ENCODE assay signal across 10 cellular contexts in genomic region chr4:37244583-37245390, GRCh38. TPM values are rescaled to one million over a fixed set of nuclear protein-coding genes. Genes with fewer than 3 reads are reported as not detected.
DNase-seq lines count a peak whose midpoint lies in the region; ATAC-seq and TF ChIP-seq lines count a peak whose summit lies in the region.
"Had no signal": no experiment of that assay in that cellular context is flagged by ENCODE, and none has a peak within 500 bp of the region (broad histone marks: within the 10 kb centered on the region; RNA-seq: fewer than 3 reads in every experiment).

NWD2 (plus strand) TSS chr4:37244743; CDS start chr4:37245068, 325 bp downstream.

- H3K4me3 ChIP-seq in right lobe of liver = peak within 1 kb of the TSS in 2 of 3 donors; percentile 14 to 26
- H3K4me3 ChIP-seq in upper lobe of right lung = no peak within 1 kb of the TSS
- no peak within 1 kb of the TSS for H3K4me3 ChIP-seq in CD8-positive, alpha-beta memory T cell (ENCODE audit: low read length)

- H3K36me3 Mint-ChIP-seq in activated naive CD8-positive, alpha-beta T cell treated with anti-CD3 and anti-CD28 coated beads for 36 hours = no peaks in the 10 kb centered on the region
- H3K36me3 Mint-ChIP-seq in activated naive CD8-positive, alpha-beta T cell treated with anti-CD3 and anti-CD28 coated beads, Interleukin-2, amount 50 U/mL, for 24 hours (ENCODE audit: low read depth) = no peaks in the 10 kb centered on the region
- no peaks in the 10 kb centered on the region for H3K36me3 Mint-ChIP-seq in CD8-positive, alpha-beta memory T cell
- H3K36me3 Mint-ChIP-seq: activated naive CD8-positive, alpha-beta T cell had no signal

- WGBS in right lobe of liver (ENCODE audit: insufficient coverage, low coverage, low lambda C conversion rate, missing lambda C conversion rate) = 0% methylated on average over 2 of the region's 95 CpGs

- H3K27me3 ChIP-seq in right lobe of liver (peaks cover 0 to 5% of the 10 kb centered on the region in 2 donors), upper lobe of right lung (peaks cover 37% of the 10 kb centered on the region)
- peaks cover 4% of the 10 kb centered on the region for H3K27me3 ChIP-seq in CD8-positive, alpha-beta memory T cell (ENCODE audit: insufficient read depth, low read length, poor library complexity, severe bottlenecking)

- CTCF ChIA-PET in CD8-positive, alpha-beta memory T cell (lab: Charles Lee) = no interaction called here

- POLR2A ChIA-PET in CD8-positive, alpha-beta memory T cell (lab: Charles Lee) = no interaction called here

- peak; percentile 3 for DNase-seq in activated naive CD8-positive, alpha-beta T cell treated with anti-CD3 and anti-CD28 coated beads for 36 hours
- no peak for DNase-seq in activated naive CD8-positive, alpha-beta T cell treated with anti-CD3 and anti-CD28 coated beads, Interleukin-2, amount 50 U/mL, for 24 hours
- DNase-seq in dermis blood vessel endothelial cell (peak; percentile 5), right lobe of liver (peak in 1 of 3 donors; percentile 23), upper lobe of right lung (no peak), AML-193 (lab: John Stamatoyannopoulos, UW) (no peak)
- DNase-seq in CD8-positive, alpha-beta memory T cell = no peak
- DNase-seq: NCI-H1105 treated with DMSO at 0.1 percent for 48 hours had no signal

- no peak within 1 kb of the TSS for H3K4me3 Mint-ChIP-seq in activated naive CD8-positive, alpha-beta T cell treated with anti-CD3 and anti-CD28 coated beads for 36 hours
- H3K4me3 Mint-ChIP-seq in activated naive CD8-positive, alpha-beta T cell treated with anti-CD3 and anti-CD28 coated beads, Interleukin-2, amount 50 U/mL, for 24 hours = no peak within 1 kb of the TSS
- no peak within 1 kb of the TSS for H3K4me3 Mint-ChIP-seq in CD8-positive, alpha-beta memory T cell
- H3K4me3 Mint-ChIP-seq: activated naive CD8-positive, alpha-beta T cell had no signal

- H3K9me3 ChIP-seq in right lobe of liver (no peaks in the 10 kb centered on the region), upper lobe of right lung (no peaks in the 10 kb centered on the region)
- H3K9me3 ChIP-seq in CD8-positive, alpha-beta memory T cell (ENCODE audit: low read length) = no peaks in the 10 kb centered on the region

- H3K27ac ChIP-seq in right lobe of liver = no peak within 1 kb of the TSS
- no peak within 1 kb of the TSS for H3K27ac ChIP-seq in upper lobe of right lung
- H3K27ac ChIP-seq in CD8-positive, alpha-beta memory T cell (ENCODE audit: low read depth, low read length) = no peak within 1 kb of the TSS

- no peaks in the 10 kb centered on the region for H3K9me3 Mint-ChIP-seq in activated naive CD8-positive, alpha-beta T cell treated with anti-CD3 and anti-CD28 coated beads for 36 hours
- no peaks in the 10 kb centered on the region for H3K9me3 Mint-ChIP-seq in activated naive CD8-positive, alpha-beta T cell treated with anti-CD3 and anti-CD28 coated beads, Interleukin-2, amount 50 U/mL, for 24 hours
- peaks cover 0 to 2% (median 0%) of the 10 kb centered on the region in 5 donors for H3K9me3 Mint-ChIP-seq in CD8-positive, alpha-beta memory T cell

- TF ChIP-seq POLR2A in right lobe of liver (IDR thresholded peaks at IDR 0.05) = no peak

- peaks cover 3% of the 10 kb centered on the region for H3K4me1 Mint-ChIP-seq in activated naive CD8-positive, alpha-beta T cell treated with anti-CD3 and anti-CD28 coated beads for 36 hours
- peaks cover 1% of the 10 kb centered on the region for H3K4me1 Mint-ChIP-seq in activated naive CD8-positive, alpha-beta T cell treated with anti-CD3 and anti-CD28 coated beads, Interleukin-2, amount 50 U/mL, for 24 hours
- peaks cover 0 to 1% (median 0%) of the 10 kb centered on the region in 3 donors for H3K4me1 Mint-ChIP-seq in CD8-positive, alpha-beta memory T cell

- no peak for TF ChIP-seq CTCF in right lobe of liver (IDR thresholded peaks at IDR 0.05)
- no peak for TF ChIP-seq CTCF in upper lobe of right lung (IDR thresholded peaks at IDR 0.05)

- H3K27me3 Mint-ChIP-seq in activated naive CD8-positive, alpha-beta T cell treated with anti-CD3 and anti-CD28 coated beads for 36 hours = peaks cover 68% of the 10 kb centered on the region
- H3K27me3 Mint-ChIP-seq in activated naive CD8-positive, alpha-beta T cell treated with anti-CD3 and anti-CD28 coated beads, Interleukin-2, amount 50 U/mL, for 24 hours = peaks cover 37% of the 10 kb centered on the region
- peaks cover 40 to 49% of the 10 kb centered on the region in 2 donors for H3K27me3 Mint-ChIP-seq in CD8-positive, alpha-beta memory T cell

- no peaks in the 10 kb centered on the region for H3K36me3 ChIP-seq in right lobe of liver
- H3K36me3 ChIP-seq in upper lobe of right lung = no peaks in the 10 kb centered on the region
- H3K36me3 ChIP-seq in CD8-positive, alpha-beta memory T cell (ENCODE audit: insufficient read depth, low read length) = no peaks in the 10 kb centered on the region

- no peak within 1 kb of the TSS for H3K27ac Mint-ChIP-seq in activated naive CD8-positive, alpha-beta T cell treated with anti-CD3 and anti-CD28 coated beads for 36 hours
- no peak within 1 kb of the TSS for H3K27ac Mint-ChIP-seq in activated naive CD8-positive, alpha-beta T cell treated with anti-CD3 and anti-CD28 coated beads, Interleukin-2, amount 50 U/mL, for 24 hours
- H3K27ac Mint-ChIP-seq in CD8-positive, alpha-beta memory T cell = no peak within 1 kb of the TSS
- H3K27ac Mint-ChIP-seq: activated naive CD8-positive, alpha-beta T cell had no signal

- H3K4me1 ChIP-seq in right lobe of liver = peaks cover 0 to 8% (median 0%) of the 10 kb centered on the region in 4 donors
- no peaks in the 10 kb centered on the region for H3K4me1 ChIP-seq in upper lobe of right lung
- H3K4me1 ChIP-seq in CD8-positive, alpha-beta memory T cell (ENCODE audit: insufficient read depth, low read length) = no peaks in the 10 kb centered on the region

- intact Hi-C loops in right lobe of liver (cut with DNase I) = no loop called here
- intact Hi-C loops in upper lobe of right lung (cut with DNase I) = no loop called here

- no peak for ATAC-seq in activated naive CD8-positive, alpha-beta T cell treated with anti-CD3 and anti-CD28 coated beads, Interleukin-2, amount 50 U/mL, for 24 hours
- peak in 3 of 4 donors; percentile 34 to 53 (median 49) for ATAC-seq in right lobe of liver
- ATAC-seq in upper lobe of right lung = peak; percentile 29
- ATAC-seq in HG02938 (IDR thresholded peaks at IDR 0.05; ENCODE audit: unreplicated experiment) = no peak

RNA-seq across cellular contexts. Expression of gene NWD2, which starts in this region (rescaled TPM):
- not detected for total RNA-seq in activated naive CD8-positive, alpha-beta T cell treated with anti-CD3 and anti-CD28 coated beads for 36 hours
- total RNA-seq in dermis blood vessel endothelial cell = not detected in 2 replicates
- under 1 TPM in 1 of 6 experiments, not detected in 5; 0.05 TPM for total RNA-seq in right lobe of liver
- not detected for total RNA-seq in upper lobe of right lung
- not detected for total RNA-seq in CD8-positive, alpha-beta memory T cell
- not detected for polyA plus RNA-seq in CD8-positive, alpha-beta memory T cell

Comparison
In these comparisons a context has a peak if more than half of its experiments do, and no peak if none do; other contexts are left out.
1. Peak in DNase-seq in activated naive CD8-positive, alpha-beta T cell treated with anti-CD3 and anti-CD28 coated beads for 36 hours; RNA of the gene not detected or under 1 TPM.
2. Peak in DNase-seq in dermis blood vessel endothelial cell; RNA of the gene not detected or under 1 TPM.
3. Peak in ATAC-seq and H3K4me3 ChIP-seq in right lobe of liver; RNA of the gene not detected or under 1 TPM.
4. Peak in ATAC-seq in upper lobe of right lung; RNA of the gene not detected or under 1 TPM.